9 cellular contexts compared by ENCODE assay signal in genomic region chr1:110765640-110766335, GRCh38.
DNase-seq lines count a peak whose midpoint lies in the region; ATAC-seq, FAIRE-seq and TF ChIP-seq lines count a peak whose summit lies in the region.
"Had no signal": no experiment of that assay in that cellular context is flagged by ENCODE, and none has a peak within 500 bp of the region (broad histone marks: within the 10 kb centered on the region; RNA-seq: fewer than 3 reads in every experiment).

No MANE protein-coding gene starts in this region.

- DNase-seq in CMK (ENCODE audit: low read depth) (peak; percentile 2), HEK293T (ENCODE audit: extremely low spot score) (peak; percentile 63), NCI-H82 treated with DMSO at 0.1 percent for 48 hours (lab: John Stamatoyannopoulos, UW; ENCODE audit: unreplicated experiment) (peak; percentile 39), activated T-cell treated with anti-CD3 and anti-CD28 coated beads for 24 hours (ENCODE audit: low read depth) (peak; percentile 42), fibroblast of the conjunctiva (ENCODE audit: low read depth) (peak; percentile 35), pancreas (no peak), posterior vena cava (ENCODE audit: low spot score) (no peak)
- no peak for DNase-seq in effector CD8-positive, alpha-beta T cell (lab: John Stamatoyannopoulos, UW)

- no peaks in the 10 kb centered on the region for H3K36me3 ChIP-seq in pancreas

- H3K4me3 ChIP-seq in pancreas = no peak overlapping the region
- H3K4me3 ChIP-seq: skin epidermis had no signal

- ATAC-seq in pancreas = peak in 3 of 4 donors; percentile 80 to 87 (median 83)

- WGBS in pancreas, 2 donors = 8 to 11% methylated on average over 5 of the region's 5 CpGs

- CTCF ChIA-PET in HEK293T (lab: Yijun Ruan, JAX) = interaction anchor here (0.6 to 2.9 kb wide), 26 partner anchors 9 to 557 kb away, joined by 3 to 30 read pairs (median 4); no protein-coding TSS in a partner anchor

- no peaks in the 10 kb centered on the region for H3K4me1 ChIP-seq in pancreas

- no peaks in the 10 kb centered on the region for H3K9me3 ChIP-seq in pancreas

- intact Hi-C loops in pancreas (cut with DNase I) (loop anchor here in 2 of 3 donors (5.0 to 10.0 kb wide), 2 partner anchors 131 to 133 kb away; no protein-coding TSS in a partner anchor), posterior vena cava (cut with DNase I) (loop anchor here (5.0 to 10.0 kb wide), 2 partner anchors 133 to 261 kb away; no protein-coding TSS in a partner anchor)

- no peak overlapping the region for H3K27ac ChIP-seq in pancreas
- H3K27ac ChIP-seq: skin epidermis had no signal

- peak; percentile 93 for FAIRE-seq in pancreas (lab: Jason Lieb, UNC)

- POLR2A ChIA-PET in HEK293T (lab: Yijun Ruan, JAX) = no interaction called here

- TF ChIP-seq CTCF in pancreas (IDR thresholded peaks at IDR 0.05) = peak; percentile 47 to 85 (median 68)

- H3K27me3 ChIP-seq in pancreas = peaks cover 0 to 12% (median 0%) of the 10 kb centered on the region in 4 donors

TF ChIP-seq in HEK293T, 16 proteins besides CTCF, POLR2A, EP300 and RAD21:
- TF ChIP-seq SUZ12 (IDR thresholded peaks at IDR 0.05) (no peak), ZNF384 (IDR thresholded peaks at IDR 0.05) (no peak), LEF1 (IDR thresholded peaks at IDR 0.05; ENCODE audit: borderline replicate concordance) (no peak), FOXA1 (IDR thresholded peaks at IDR 0.05) (no peak), L3MBTL2 (conservative IDR thresholded peaks at IDR 0.05) (no peak), CTBP1 (IDR thresholded peaks at IDR 0.05; ENCODE audit: borderline replicate concordance) (no peak), FOXK2 (IDR thresholded peaks at IDR 0.05) (no peak), SP1 (IDR thresholded peaks at IDR 0.05) (no peak), NFRKB (IDR thresholded peaks at IDR 0.05) (no peak), ARNT (IDR thresholded peaks at IDR 0.05) (no peak), ELF4 (IDR thresholded peaks at IDR 0.05) (no peak), HDGF (IDR thresholded peaks at IDR 0.05; ENCODE audit: borderline replicate concordance) (no peak), BHLHE40 (IDR thresholded peaks at IDR 0.05; ENCODE audit: borderline replicate concordance) (no peak)

Comparison
In these comparisons a context has a peak if more than half of its experiments do, and no peak if none do; other contexts are left out.
1. DNase-seq: peak in CMK (single experiment), HEK293T (single experiment), NCI-H82 treated with DMSO at 0.1 percent for 48 hours (single experiment), activated T-cell treated with anti-CD3 and anti-CD28 coated beads for 24 hours (single experiment) and fibroblast of the conjunctiva (single experiment); none in pancreas (0 of 6), effector CD8-positive, alpha-beta T cell (single experiment) and posterior vena cava (single experiment).